In genomic region chr5:116778015-116778414, GRCh38 we compare ENCODE assay signal across 12 cellular contexts.
A peak's percentile ranks its signal among the peaks of the same experiment; 100 is the strongest.
DNase-seq lines count a peak whose midpoint lies in the region; ATAC-seq and TF ChIP-seq lines count a peak whose summit lies in the region.
"Had no signal": no experiment of that assay in that cellular context is flagged by ENCODE, and none has a peak within 500 bp of the region (broad histone marks: within the 10 kb centered on the region; RNA-seq: fewer than 3 reads in every experiment).

No MANE protein-coding gene starts in this region.

- no peak overlapping the region for H2BK12ac ChIP-seq in neuronal stem cell (ENCODE audit: low read length)

- BruUV-seq in PC-9 (replicated peaks; lab: Mats Ljungman, UMichigan): no TSS peak

- no peak overlapping the region for H3K14ac ChIP-seq in neuronal stem cell (ENCODE audit: low read length)

- no peak for TF ChIP-seq CTCF in right atrium auricular region (IDR thresholded peaks at IDR 0.05)
- TF ChIP-seq CTCF in PC-9 (conservative IDR thresholded peaks at IDR 0.05): no peak

- H3F3A ChIP-seq in PC-9 (ENCODE audit: insufficient read depth, low read depth): no peaks in the 10 kb centered on the region

- H2AFZ ChIP-seq in neuronal stem cell (ENCODE audit: low read length) (peak overlapping the region; percentile 73), PC-9 (no peak overlapping the region)

- H3K9me2 ChIP-seq in PC-9 (ENCODE audit: insufficient read depth): no peaks in the 10 kb centered on the region

- H3K79me1 ChIP-seq in neuronal stem cell (ENCODE audit: low read depth, low read length): no peaks in the 10 kb centered on the region

- H3K4me1 ChIP-seq in neuronal stem cell (ENCODE audit: control insufficient read depth in 2 of 2, insufficient read depth in 1 of 2, low read depth in 1 of 2, low read length in 2 of 2) (peaks cover 10 to 12% of the 10 kb centered on the region in 2 donors), right atrium auricular region (no peaks in the 10 kb centered on the region), PC-9 (replicated peaks; ENCODE audit: insufficient read depth) (no peaks in the 10 kb centered on the region)
- H3K4me1 ChIP-seq: pancreas had no signal

- peak overlapping the region; percentile 22 for H3K18ac ChIP-seq in neuronal stem cell (ENCODE audit: low read length)

- H4K8ac ChIP-seq in neuronal stem cell (ENCODE audit: low read depth, low read length): no peak overlapping the region

- ATAC-seq in GM18873 (IDR thresholded peaks at IDR 0.05; ENCODE audit: low FRiP score, unreplicated experiment): peak; percentile 88
- ATAC-seq in HG03354 (IDR thresholded peaks at IDR 0.05; ENCODE audit: poor library complexity, severe bottlenecking, unreplicated experiment): peak; percentile 84

- no peak overlapping the region for H3K4ac ChIP-seq in neuronal stem cell (ENCODE audit: low read length)

- H3K4me2 ChIP-seq in neuronal stem cell (ENCODE audit: insufficient read depth, low read length, poor library complexity, severe bottlenecking) (peak overlapping the region; percentile 36), PC-9 (no peak overlapping the region)
- H3K4me2 ChIP-seq: KMS-11 had no signal

- no peak overlapping the region for H4K91ac ChIP-seq in neuronal stem cell (ENCODE audit: low read depth, low read length, poor library complexity)

- intact Hi-C loops in PC-9 (cut with micrococcal nuclease; ENCODE audit: unreplicated experiment): no loop called here

- H3K9me3 ChIP-seq in neuronal stem cell (replicated peaks in 1 of 2; ENCODE audit: control insufficient read depth in 2 of 2, insufficient read depth in 1 of 2, low read depth in 1 of 2, low read length in 2 of 2): no peaks in the 10 kb centered on the region
- no peaks in the 10 kb centered on the region for H3K9me3 ChIP-seq in right atrium auricular region
- no peaks in the 10 kb centered on the region for H3K9me3 ChIP-seq in PC-9 (ENCODE audit: insufficient read depth, low read depth)
- H3K9me3 ChIP-seq: pancreas had no signal

- no peak overlapping the region for H2BK15ac ChIP-seq in neuronal stem cell (ENCODE audit: low read length)

- H3K36me3 ChIP-seq in neuronal stem cell (replicated peaks in 1 of 2; ENCODE audit: control insufficient read depth in 2 of 2, insufficient read depth in 2 of 2, low read length in 2 of 2): no peaks in the 10 kb centered on the region
- no peaks in the 10 kb centered on the region for H3K36me3 ChIP-seq in right atrium auricular region
- no peaks in the 10 kb centered on the region for H3K36me3 ChIP-seq in PC-9 (ENCODE audit: low read depth)
- H3K36me3 ChIP-seq: pancreas had no signal

- CTCF ChIA-PET in PC-9 (lab: Charles Lee): no interaction called here

- no peak overlapping the region for H3K9ac ChIP-seq in neuronal stem cell (ENCODE audit: low read depth, low read length, poor library complexity)
- H3K9ac ChIP-seq: KMS-11 had no signal

- H3K27me3 ChIP-seq in neuronal stem cell (ENCODE audit: control insufficient read depth in 3 of 3, insufficient read depth in 3 of 3, low read depth in 1 of 3, low read length in 3 of 3) (peaks cover 0 to 67% (median 0%) of the 10 kb centered on the region in 3 experiments), right atrium auricular region (no peaks in the 10 kb centered on the region), PC-9 (ENCODE audit: insufficient read depth, low read depth) (peaks cover 27% of the 10 kb centered on the region)
- H3K27me3 ChIP-seq: pancreas had no signal

- H2BK120ac ChIP-seq in neuronal stem cell (ENCODE audit: low read depth, low read length): no peak overlapping the region

- no peaks in the 10 kb centered on the region for H3K79me2 ChIP-seq in PC-9 (ENCODE audit: low read depth)

- DNase-seq in ecto neural progenitor cell (ENCODE audit: low spot score): peak; percentile 67
- no peak for DNase-seq in neuronal stem cell (ENCODE audit: low spot score)
- no peak for DNase-seq in stimulated activated CD4-positive, alpha-beta T cell treated with anti-CD3 and anti-CD28 coated beads, Interleukin-2, amount 100 ng/mL, for 48 hours
- no peak for DNase-seq in right atrium auricular region (ENCODE audit: low spot score)
- no peak for DNase-seq in PC-9
- no peak for DNase-seq in GM19240 (ENCODE audit: insufficient read length, low spot score)
- DNase-seq: HCEC 1CT, NCI-H510A had no signal

- no peak overlapping the region for H3K23ac ChIP-seq in neuronal stem cell (ENCODE audit: low read depth, low read length, poor library complexity)

- H2AK5ac ChIP-seq in neuronal stem cell (ENCODE audit: low read depth, low read length): no peak overlapping the region

- POLR2A ChIA-PET in PC-9 (lab: Charles Lee; ENCODE audit: unreplicated experiment): no interaction called here

- H3K27ac ChIP-seq in neuronal stem cell (replicated peaks; ENCODE audit: low read length): no peak overlapping the region
- H3K27ac ChIP-seq in right atrium auricular region: no peak overlapping the region
- no peak overlapping the region for H3K27ac ChIP-seq in PC-9
- H3K27ac ChIP-seq: KMS-11, pancreas had no signal

- H2BK5ac ChIP-seq in neuronal stem cell (ENCODE audit: low read length): no peak overlapping the region

- H3K4me3 ChIP-seq in neuronal stem cell (ENCODE audit: low read length in 2 of 2): peak overlapping the region in 1 of 2 donors; percentile 14
- no peak overlapping the region for H3K4me3 ChIP-seq in right atrium auricular region
- H3K4me3 ChIP-seq in PC-9: no peak overlapping the region
- H3K4me3 ChIP-seq: pancreas had no signal

- H4K20me1 ChIP-seq in PC-9 (ENCODE audit: insufficient read depth): no peaks in the 10 kb centered on the region

- no CpG with 5 or more reads among the region's 9 CpGs for WGBS in neuronal stem cell (ENCODE audit: extremely low coverage in 2 of 2, insufficient read length in 2 of 2, insufficient replicate concordance in 1 of 2), 2 donors
